ENCODE assay signal across 1 cellular context in genomic region chr17:17537311-17538099, GRCh38.
TF ChIP-seq lines count a peak whose summit lies in the region.

No MANE protein-coding gene starts in this region.

TF ChIP-seq in HepG2, 621 proteins besides CTCF, POLR2A, EP300 and RAD21 (continued from another document):
- TF ChIP-seq ZNF331 (CRISPR knock-in tag; IDR thresholded peaks at IDR 0.05) (no peak), DR1 (CRISPR knock-in tag; IDR thresholded peaks at IDR 0.05) (no peak), CBX2 (IDR thresholded peaks at IDR 0.05; ENCODE audit: low read depth, low read length) (no peak), CBX2 (CRISPR knock-in tag; IDR thresholded peaks at IDR 0.05; ENCODE audit: low read depth) (no peak), FOSL2 (CRISPR knock-in tag; IDR thresholded peaks at IDR 0.05) (peak; percentile 60), HMG20A (CRISPR knock-in tag; IDR thresholded peaks at IDR 0.05; ENCODE audit: borderline replicate concordance) (no peak), ZNF143 (CRISPR knock-in tag; IDR thresholded peaks at IDR 0.05) (no peak)
